Comparison of ENCODE assay signal across 1 cellular context in genomic region chr1:23958810-23959460, GRCh38.
TF ChIP-seq lines count a peak whose summit lies in the region.

No MANE protein-coding gene starts in this region.

TF ChIP-seq in GM12878, 131 proteins besides CTCF, POLR2A, EP300 and RAD21 (continued from another document and continues in another):
- TF ChIP-seq USF1 (IDR thresholded peaks at IDR 0.05; ENCODE audit: borderline replicate concordance, extremely low read length, insufficient read depth, low read depth, low read length) (no peak), ZNF24 (IDR thresholded peaks at IDR 0.05) (no peak), ZNF384 (IDR thresholded peaks at IDR 0.05; ENCODE audit: borderline replicate concordance, low read depth, low read length) (no peak), BCLAF1 (IDR thresholded peaks at IDR 0.05) (no peak), SREBF2 (IDR thresholded peaks at IDR 0.05; ENCODE audit: low read length) (no peak), ZBED1 (IDR thresholded peaks at IDR 0.05; ENCODE audit: borderline replicate concordance) (peak; percentile 67; the same call in 1 of the 2 replicates), SMARCA5 (IDR thresholded peaks at IDR 0.05) (peak; percentile 55), SREBF1 (IDR thresholded peaks at IDR 0.05; ENCODE audit: low read length) (no peak), NFIC (IDR thresholded peaks at IDR 0.05; ENCODE audit: low read depth, low read length) (0 out of 2 replicates have a peak, but pooled peaks have one; percentile 12), SUZ12 (IDR thresholded peaks at IDR 0.05; ENCODE audit: unreplicated experiment) (no peak), LARP7 (IDR thresholded peaks at IDR 0.05) (peak; percentile 67; the same call in 1 of the 2 replicates), E4F1 (IDR thresholded peaks at IDR 0.05; ENCODE audit: borderline replicate concordance, partially characterized antibody) (peak; percentile 45), ELK1 (IDR thresholded peaks at IDR 0.05; ENCODE audit: low read depth, low read length) (no peak; the same call in 1 of the 2 replicates), PRDM15 (CRISPR knock-in tag; IDR thresholded peaks at IDR 0.05) (no peak), MXI1 (IDR thresholded peaks at IDR 0.05; ENCODE audit: low read depth, low read length) (peak; percentile 65), KLF5 (IDR thresholded peaks at IDR 0.05; ENCODE audit: partially characterized antibody) (no peak), TCF12 (IDR thresholded peaks at IDR 0.05; ENCODE audit: low read depth, low read length) (peak; percentile 66; the same call in 1 of the 2 replicates), BCL11A (IDR thresholded peaks at IDR 0.05; ENCODE audit: low read depth, low read length) (peak; percentile 61; the same call in 1 of the 2 replicates), BCL3 (IDR thresholded peaks at IDR 0.05; ENCODE audit: borderline replicate concordance, insufficient read depth, low read depth, low read length, poor library complexity, severe bottlenecking) (peak; percentile 62), USF2 (IDR thresholded peaks at IDR 0.05; ENCODE audit: borderline replicate concordance, low read depth, low read length) (no peak), POU2F2 (IDR thresholded peaks at IDR 0.05; ENCODE audit: borderline replicate concordance, low read depth, low read length) (peak; percentile 82; the same call in 2 of the 3 replicates), CBX5 (IDR thresholded peaks at IDR 0.05; ENCODE audit: low read depth) (no peak), MEF2A (IDR thresholded peaks at IDR 0.05; ENCODE audit: insufficient read depth, low read depth, low read length) (peak; percentile 80; the same call in 1 of the 2 replicates), IRF3 (IDR thresholded peaks at IDR 0.05) (no peak), DPF2 (IDR thresholded peaks at IDR 0.05) (peak; percentile 76), IKZF2 (IDR thresholded peaks at IDR 0.05) (peak; percentile 61 to 65), ZNF207 (IDR thresholded peaks at IDR 0.05; ENCODE audit: borderline replicate concordance) (no peak), ATF7 (IDR thresholded peaks at IDR 0.05; ENCODE audit: low read depth) (peak; percentile 73), CEBPB (IDR thresholded peaks at IDR 0.05; ENCODE audit: borderline replicate concordance in 1 of 2, low read depth in 2 of 2, low read length in 2 of 2) (no peak), ZNF622 (IDR thresholded peaks at IDR 0.05) (no peak), POLR2AphosphoS5 (IDR thresholded peaks at IDR 0.05; ENCODE audit: low read length) (peak; percentile 93), SP1 (IDR thresholded peaks at IDR 0.05; ENCODE audit: low read depth, low read length) (peak; percentile 54), IRF5 (IDR thresholded peaks at IDR 0.05; ENCODE audit: borderline replicate concordance) (0 out of 2 replicates have a peak, but pooled peaks have one; percentile 17), SKIL (IDR thresholded peaks at IDR 0.05; ENCODE audit: low read depth, poor library complexity, severe bottlenecking) (peak; percentile 68), FOXM1 (IDR thresholded peaks at IDR 0.05; ENCODE audit: low read depth, low read length) (peak; percentile 60; the same call in 1 of the 2 replicates), NRF1 (conservative IDR thresholded peaks at IDR 0.05; ENCODE audit: low read depth, low read length) (no peak), NR2F1 (conservative IDR thresholded peaks at IDR 0.05) (peak; percentile 20; the same call in 1 of the 2 replicates), PKNOX1 (IDR thresholded peaks at IDR 0.05) (peak; percentile 96), TBL1XR1 (IDR thresholded peaks at IDR 0.05; ENCODE audit: low read depth, low read length) (peak; percentile 31; the same call in 1 of the 2 replicates), RUNX3 (IDR thresholded peaks at IDR 0.05; ENCODE audit: low read length) (peak; percentile 89)
